Comparison of ENCODE assay signal across 12 cellular contexts in genomic region chr3:17398959-17399551, GRCh38.
DNase-seq lines count a peak whose midpoint lies in the region; ATAC-seq, FAIRE-seq and TF ChIP-seq lines count a peak whose summit lies in the region.
"Had no signal": no experiment of that assay in that cellular context is flagged by ENCODE, and none has a peak within 500 bp of the region (broad histone marks: within the 10 kb centered on the region; RNA-seq: fewer than 3 reads in every experiment).

No MANE protein-coding gene starts in this region.

- BruUV-seq in PC-3 (replicated peaks; lab: Mats Ljungman, UMichigan): no TSS peak

- POLR2A ChIA-PET in PC-3 (lab: Charles Lee; ENCODE audit: unreplicated experiment): no interaction called here

- ATAC-seq in GM19395 (IDR thresholded peaks at IDR 0.05; ENCODE audit: unreplicated experiment) (peak; percentile 98), HG02884 (IDR thresholded peaks at IDR 0.05; ENCODE audit: unreplicated experiment) (peak; percentile 97), PC-3 (no peak)
- ATAC-seq: A549 had no signal

- H3K9me3 ChIP-seq in DOHH2 (ENCODE audit: control insufficient read depth, insufficient read depth, low read length) (peaks cover under 1% of the 10 kb centered on the region; the same call in 1 of the 2 replicates), Karpas-422 (ENCODE audit: low read length) (no peaks in the 10 kb centered on the region), PC-3 (ENCODE audit: low read length) (no peaks in the 10 kb centered on the region)
- H3K9me3 ChIP-seq: A549 had no signal

- intact Hi-C loops in PC-3 (cut with micrococcal nuclease): no loop called here

- H3K4me2 ChIP-seq in DOHH2 (ENCODE audit: low read length) (peak overlapping the region; percentile 34), Karpas-422 (ENCODE audit: low read depth, low read length, poor library complexity, severe bottlenecking) (peak overlapping the region; percentile 55), PC-3 (ENCODE audit: low read length) (no peak overlapping the region)
- H3K4me2 ChIP-seq: A549 had no signal

- no peaks in the 10 kb centered on the region for H3K9me2 ChIP-seq in DOHH2 (replicated peaks; ENCODE audit: control insufficient read depth, low read length)
- no peaks in the 10 kb centered on the region for H3K9me2 ChIP-seq in Karpas-422 (replicated peaks; ENCODE audit: insufficient read depth, low read length)
- H3K9me2 ChIP-seq in PC-3 (replicated peaks; ENCODE audit: low read length): no peaks in the 10 kb centered on the region

- DNase-seq in Karpas-422: peak; percentile 65
- no peak for DNase-seq in PC-3
- DNase-seq in midbrain (lab: John Stamatoyannopoulos, UW): no peak
- DNase-seq in D721Med (ENCODE audit: insufficient read length, low spot score): no peak
- no peak for DNase-seq in cerebellum (ENCODE audit: low spot score)
- DNase-seq: small intestine; stimulated activated naive CD4-positive, alpha-beta T cell had no signal

- TF ChIP-seq CTCF in DOHH2 (IDR thresholded peaks at IDR 0.05; ENCODE audit: low read depth, low read length, poor library complexity, severe bottlenecking) (no peak), PC-3 (conservative IDR thresholded peaks at IDR 0.05; ENCODE audit: low read depth, low read length) (no peak), D721Med (IDR thresholded peaks at IDR 0.05; ENCODE audit: insufficient read depth, missing control alignments) (no peak)

- peak overlapping the region; percentile 24; the same call in 1 of the 2 replicates for H2AFZ ChIP-seq in Karpas-422 (ENCODE audit: low read length)
- H2AFZ ChIP-seq in PC-3 (ENCODE audit: low read length): no peak overlapping the region

- H3K79me2 ChIP-seq in DOHH2 (ENCODE audit: control insufficient read depth, low read length) (no peaks in the 10 kb centered on the region), Karpas-422 (ENCODE audit: low read length) (peaks cover 2% of the 10 kb centered on the region; the same call in 1 of the 2 replicates), PC-3 (ENCODE audit: low read length) (no peaks in the 10 kb centered on the region)

- H3K27ac ChIP-seq in DOHH2 (ENCODE audit: low read depth, low read length): peak overlapping the region; percentile 34
- H3K27ac ChIP-seq in Karpas-422 (ENCODE audit: low read length): peak overlapping the region; percentile 88
- no peak overlapping the region for H3K27ac ChIP-seq in PC-3 (ENCODE audit: low read length)
- H3K27ac ChIP-seq: A549 had no signal

- H4K20me1 ChIP-seq in DOHH2 (ENCODE audit: control insufficient read depth, insufficient read depth, low read depth, low read length) (no peaks in the 10 kb centered on the region), Karpas-422 (ENCODE audit: insufficient read depth, low read depth, low read length) (no peaks in the 10 kb centered on the region), PC-3 (ENCODE audit: low read length) (no peaks in the 10 kb centered on the region)

- H3K36me3 ChIP-seq in DOHH2 (ENCODE audit: control insufficient read depth, low read length) (peaks cover 7% of the 10 kb centered on the region; the same call in 1 of the 2 replicates), Karpas-422 (ENCODE audit: insufficient read depth, low read length) (peaks cover 5% of the 10 kb centered on the region; the same call in 1 of the 2 replicates), PC-3 (ENCODE audit: low read depth, low read length) (no peaks in the 10 kb centered on the region)

- H3K9ac ChIP-seq in Karpas-422 (ENCODE audit: low read length): peak overlapping the region; percentile 22
- no peak overlapping the region for H3K9ac ChIP-seq in PC-3 (ENCODE audit: low read length)

- H3K4me3 ChIP-seq in DOHH2 (ENCODE audit: low read length) (no peak overlapping the region), Karpas-422 (ENCODE audit: low read length) (peak overlapping the region; percentile 23; the same call in 1 of the 2 replicates), PC-3 (ENCODE audit: low read length) (no peak overlapping the region)
- H3K4me3 ChIP-seq: A549 had no signal

- H3F3A ChIP-seq in DOHH2 (ENCODE audit: control insufficient read depth, insufficient read depth): peaks cover 4% of the 10 kb centered on the region
- no peaks in the 10 kb centered on the region for H3F3A ChIP-seq in PC-3 (ENCODE audit: low read length, unreplicated experiment)

- no peaks in the 10 kb centered on the region for H3K27me3 ChIP-seq in DOHH2 (ENCODE audit: control insufficient read depth, low read length)
- H3K27me3 ChIP-seq in Karpas-422 (ENCODE audit: low read length): no peaks in the 10 kb centered on the region
- no peaks in the 10 kb centered on the region for H3K27me3 ChIP-seq in PC-3 (ENCODE audit: low read length)

- peaks cover 14% of the 10 kb centered on the region for H3K4me1 ChIP-seq in DOHH2 (ENCODE audit: control insufficient read depth, low read length)
- peaks cover 32% of the 10 kb centered on the region for H3K4me1 ChIP-seq in Karpas-422 (ENCODE audit: low read length)
- H3K4me1 ChIP-seq in PC-3 (ENCODE audit: insufficient read depth, low read length): no peaks in the 10 kb centered on the region
- H3K4me1 ChIP-seq: A549 had no signal

- CTCF ChIA-PET in PC-3 (lab: Charles Lee): no interaction called here

- FAIRE-seq in D721Med (lab: Jason Lieb, UNC): no peak
- FAIRE-seq: A549, bronchial epithelial cell had no signal
